In genomic region chr1:41806472-41807155, GRCh38 we compare ENCODE assay signal across 11 cellular contexts.
DNase-seq lines count a peak whose midpoint lies in the region; ATAC-seq and FAIRE-seq lines count a peak whose summit lies in the region.
"Had no signal": no experiment of that assay in that cellular context is flagged by ENCODE, and none has a peak within 500 bp of the region (broad histone marks: within the 10 kb centered on the region; RNA-seq: fewer than 3 reads in every experiment).

No MANE protein-coding gene starts in this region.

- no peaks in the 10 kb centered on the region for H3K36me3 Mint-ChIP-seq in activated naive CD8-positive, alpha-beta T cell treated with anti-CD3 and anti-CD28 coated beads, Interleukin-2, amount 50 U/mL, for 24 hours (ENCODE audit: low read depth)

- H3K9me3 Mint-ChIP-seq in activated naive CD8-positive, alpha-beta T cell treated with anti-CD3 and anti-CD28 coated beads, Interleukin-2, amount 50 U/mL, for 24 hours: no peaks in the 10 kb centered on the region

- H3K4me3 Mint-ChIP-seq in activated naive CD8-positive, alpha-beta T cell treated with anti-CD3 and anti-CD28 coated beads, Interleukin-2, amount 50 U/mL, for 24 hours: peak overlapping the region; percentile 73

- H3K27me3 Mint-ChIP-seq in activated naive CD8-positive, alpha-beta T cell treated with anti-CD3 and anti-CD28 coated beads, Interleukin-2, amount 50 U/mL, for 24 hours: no peaks in the 10 kb centered on the region

- ATAC-seq in activated naive CD8-positive, alpha-beta T cell treated with anti-CD3 and anti-CD28 coated beads, Interleukin-2, amount 50 U/mL, for 24 hours: peak; percentile 56
- no peak for ATAC-seq in GM21528 (IDR thresholded peaks at IDR 0.05; ENCODE audit: low FRiP score, unreplicated experiment)

- no peak for DNase-seq in GM19239 (ENCODE audit: insufficient read length, low spot score)
- DNase-seq in activated CD4-positive, alpha-beta T cell treated with anti-CD3 and anti-CD28 coated beads for 48 hours: peak; percentile 65
- peak; percentile 74 for DNase-seq in activated naive CD8-positive, alpha-beta T cell treated with anti-CD3 and anti-CD28 coated beads, Interleukin-2, amount 50 U/mL, for 24 hours
- DNase-seq in stimulated activated CD8-positive, alpha-beta memory T cell treated with anti-CD3 and anti-CD28 coated beads, Interleukin-4, amount 100 ng/mL, for 48 hours: peak; percentile 78
- no peak for DNase-seq in NCI-H1436 treated with DMSO at 0.1 percent for 48 hours (lab: John Stamatoyannopoulos, UW)
- no peak for DNase-seq in HT-29 (ENCODE audit: low spot score)
- no peak for DNase-seq in NCI-H748 treated with DMSO at 0.1 percent for 48 hours (lab: John Stamatoyannopoulos, UW)
- DNase-seq: cerebellar nuclear complex, NCI-H446 treated with DMSO at 0.1 percent for 48 hours, T-helper 9 cell had no signal

- H3K27ac Mint-ChIP-seq in activated naive CD8-positive, alpha-beta T cell treated with anti-CD3 and anti-CD28 coated beads, Interleukin-2, amount 50 U/mL, for 24 hours: peak overlapping the region; percentile 93

- peak; percentile 86 for FAIRE-seq in GM19239 (lab: Jason Lieb, UNC)

- H3K4me1 Mint-ChIP-seq in activated naive CD8-positive, alpha-beta T cell treated with anti-CD3 and anti-CD28 coated beads, Interleukin-2, amount 50 U/mL, for 24 hours: peaks cover 98% of the 10 kb centered on the region

Comparison
In these comparisons a context has a peak if more than half of its experiments do, and no peak if none do; other contexts are left out.
1. DNase-seq: peak in activated CD4-positive, alpha-beta T cell treated with anti-CD3 and anti-CD28 coated beads for 48 hours (single experiment), activated naive CD8-positive, alpha-beta T cell treated with anti-CD3 and anti-CD28 coated beads, Interleukin-2, amount 50 U/mL, for 24 hours (single experiment) and stimulated activated CD8-positive, alpha-beta memory T cell treated with anti-CD3 and anti-CD28 coated beads, Interleukin-4, amount 100 ng/mL, for 48 hours (single experiment); none in GM19239 (single experiment), NCI-H1436 treated with DMSO at 0.1 percent for 48 hours (single experiment), HT-29 (single experiment) and NCI-H748 treated with DMSO at 0.1 percent for 48 hours (single experiment).